8 cellular contexts compared by ENCODE assay signal in genomic region chr7:102464577-102465280, GRCh38. TPM values are rescaled to one million over a fixed set of nuclear protein-coding genes. Genes with fewer than 3 reads are reported as not detected.
DNase-seq lines count a peak whose midpoint lies in the region; ATAC-seq, FAIRE-seq and TF ChIP-seq lines count a peak whose summit lies in the region.

ALKBH4 (minus strand) TSS chr7:102464863; CDS start chr7:102464836, 27 bp downstream.
LRWD1 (plus strand) TSS chr7:102464984; CDS start chr7:102465081, 97 bp downstream.

- DNase-seq in D721Med (ENCODE audit: insufficient read length, low spot score) (peak; percentile 99), endothelial cell of umbilical vein (ENCODE audit: low read depth, low spot score) (peak; percentile 91)
- DNase-seq in activated CD8-positive, alpha-beta memory T cell treated with anti-CD3 and anti-CD28 coated beads, Interleukin-2, amount 50 U/mL, for 4 hours, result peak; percentile 96
- peak; percentile 96 to 98 for DNase-seq in stimulated activated CD8-positive, alpha-beta memory T cell treated with anti-CD3 and anti-CD28 coated beads, Interleukin-2, amount 100 ng/mL, for 48 hours (ENCODE audit: low read depth in 2 of 2)

- H3K36me3 ChIP-seq in HUES64 (ENCODE audit: insufficient read depth, low read length) (peaks cover 9% of the 10 kb centered on the region), OCI-LY1 (ENCODE audit: insufficient read depth, low read length) (peaks cover 24% of the 10 kb centered on the region; the same call in 1 of the 2 replicates), endothelial cell of umbilical vein (ENCODE audit: control insufficient read depth in 2 of 2, extremely low read depth in 1 of 2, insufficient read depth in 2 of 2, low read length in 2 of 2) (peaks cover 0 to 5% of the 10 kb centered on the region in 2 experiments)

- CTCF ChIA-PET in endothelial cell of umbilical vein (lab: Charles Lee), result interaction anchor here (0.7 to 1.4 kb wide), 7 partner anchors 13 to 60 kb away, joined by 3 to 10 read pairs (median 4); no protein-coding TSS in a partner anchor

- under 1% methylated on average over 81 of the region's 81 CpGs for WGBS in HUES64

- H3K9me1 ChIP-seq in endothelial cell of umbilical vein (replicated peaks; ENCODE audit: control insufficient read depth, extremely low read depth, insufficient read depth, low read length), result no peaks in the 10 kb centered on the region

- H3K9ac ChIP-seq in HUES64 (ENCODE audit: low read depth, low read length), result peak within 1 kb of the TSS; percentile 94
- H3K9ac ChIP-seq in OCI-LY1 (ENCODE audit: low read length), result peak within 1 kb of the TSS; percentile 95
- H3K9ac ChIP-seq in endothelial cell of umbilical vein (replicated peaks; ENCODE audit: extremely low read depth, insufficient read depth, low read length), result peak within 1 kb of the TSS; percentile 84

- peak; percentile 88 for ATAC-seq in GM21447 (IDR thresholded peaks at IDR 0.05; ENCODE audit: unreplicated experiment)

- H3K9me2 ChIP-seq in OCI-LY1 (ENCODE audit: low read depth, low read length), result no peaks in the 10 kb centered on the region

- POLR2A ChIA-PET in endothelial cell of umbilical vein (lab: Charles Lee), result no interaction called here

- peaks cover 12% of the 10 kb centered on the region for H3K79me2 ChIP-seq in OCI-LY1 (ENCODE audit: insufficient read depth, low read length)
- H3K79me2 ChIP-seq in endothelial cell of umbilical vein (ENCODE audit: control insufficient read depth, insufficient read depth, low read length), result peaks cover 6% of the 10 kb centered on the region

- dilution Hi-C loops in endothelial cell of umbilical vein (cut with MboI; ENCODE audit: extremely low pct_ligation_motif_present, low sequenced_read_pairs), result no loop called here

- H2AFZ ChIP-seq in OCI-LY1 (ENCODE audit: low read length) (0 out of 2 replicates have a peak within 1 kb of the TSS, but pooled peaks have one; percentile 51), endothelial cell of umbilical vein (ENCODE audit: low read depth, low read length) (peak within 1 kb of the TSS; percentile 96)

- H3K4me2 ChIP-seq in OCI-LY1 (ENCODE audit: low read length) (peak within 1 kb of the TSS; percentile 83), endothelial cell of umbilical vein (ENCODE audit: insufficient read depth, low read length) (peak within 1 kb of the TSS; percentile 53)

- H3K9me3 ChIP-seq in HUES64 (ENCODE audit: insufficient read depth, low read depth, low read length) (no peaks in the 10 kb centered on the region), OCI-LY1 (ENCODE audit: low read length) (no peaks in the 10 kb centered on the region), endothelial cell of umbilical vein (replicated peaks; ENCODE audit: control insufficient read depth, insufficient read depth, low read length) (no peaks in the 10 kb centered on the region), mononuclear cell (ENCODE audit: low read depth, low read length) (no peaks in the 10 kb centered on the region)

- intact Hi-C loops in endothelial cell of umbilical vein (cut with micrococcal nuclease), result loop anchor here (1.0 kb wide), 3 partner anchors 31 to 68 kb away; partner anchors contain the start of genes ORAI2 and PRKRIP1

- H3K27me3 ChIP-seq in HUES64 (ENCODE audit: insufficient read depth, low read length), result no peaks in the 10 kb centered on the region
- H3K27me3 ChIP-seq in OCI-LY1 (ENCODE audit: insufficient read depth, low read length), result no peaks in the 10 kb centered on the region
- H3K27me3 ChIP-seq in endothelial cell of umbilical vein (ENCODE audit: control insufficient read depth in 2 of 2, insufficient read depth in 2 of 2, low read length in 2 of 2), result no peaks in the 10 kb centered on the region
- H3K27me3 ChIP-seq in mononuclear cell (ENCODE audit: insufficient read depth, low read length), result no peaks in the 10 kb centered on the region

- BruUV-seq in endothelial cell of umbilical vein (replicated peaks; lab: Mats Ljungman, UMichigan), result no TSS peak

- H4K20me1 ChIP-seq in OCI-LY1 (ENCODE audit: insufficient read depth, low read length) (no peaks in the 10 kb centered on the region), endothelial cell of umbilical vein (replicated peaks; ENCODE audit: control insufficient read depth, extremely low read depth, insufficient read depth, low read length) (no peaks in the 10 kb centered on the region)

- TF ChIP-seq CTCF in D721Med (IDR thresholded peaks at IDR 0.05; ENCODE audit: insufficient read depth, missing control alignments), result peak; percentile 5
- TF ChIP-seq CTCF in OCI-LY1 (IDR thresholded peaks at IDR 0.05; ENCODE audit: low read length), result no peak
- no peak for TF ChIP-seq CTCF in endothelial cell of umbilical vein (IDR thresholded peaks at IDR 0.05; ENCODE audit: extremely low read depth in 1 of 2, insufficient read depth in 1 of 2, low read depth in 1 of 2, low read length in 2 of 2)

- TF ChIP-seq POLR2A in endothelial cell of umbilical vein (IDR thresholded peaks at IDR 0.05; ENCODE audit: low read depth, low read length), result peak; percentile 71

- FAIRE-seq in D721Med (lab: Jason Lieb, UNC) (no peak), endothelial cell of umbilical vein (lab: Jason Lieb, UNC) (peak; percentile 97)

- H3K27ac ChIP-seq in HUES64 (ENCODE audit: low read depth, low read length), result peak within 1 kb of the TSS; percentile 77
- peak within 1 kb of the TSS; percentile 65 for H3K27ac ChIP-seq in OCI-LY1 (ENCODE audit: low read depth, low read length, poor library complexity, severe bottlenecking)
- H3K27ac ChIP-seq in endothelial cell of umbilical vein (ENCODE audit: insufficient read depth, low read depth, low read length), result peak within 1 kb of the TSS; percentile 28

- no peaks in the 10 kb centered on the region for H3F3A ChIP-seq in OCI-LY1 (ENCODE audit: insufficient read depth, low read length)

- H3K4me3 ChIP-seq in HUES64 (ENCODE audit: low read length) (peak within 1 kb of the TSS; percentile 99), OCI-LY1 (ENCODE audit: low read depth, low read length, poor library complexity, severe bottlenecking) (peak within 1 kb of the TSS; percentile 90), endothelial cell of umbilical vein (replicated peaks in 1 of 3; ENCODE audit: insufficient read depth in 1 of 3, low read depth in 1 of 3, low read length in 3 of 3) (peak within 1 kb of the TSS; percentile 63 to 81 (median 70)), mononuclear cell (ENCODE audit: low read length) (peak within 1 kb of the TSS; percentile 77)

- H3K4me1 ChIP-seq in HUES64 (ENCODE audit: insufficient read depth, low read length) (no peaks in the 10 kb centered on the region), OCI-LY1 (ENCODE audit: insufficient read depth, low read length, severe bottlenecking) (peaks cover 33% of the 10 kb centered on the region), endothelial cell of umbilical vein (ENCODE audit: control insufficient read depth, extremely low read depth, insufficient read depth, low read length) (peaks cover 9% of the 10 kb centered on the region), mononuclear cell (ENCODE audit: insufficient read depth, low read length) (peaks cover 25% of the 10 kb centered on the region)

TF ChIP-seq in endothelial cell of umbilical vein, 7 proteins besides CTCF, POLR2A, EP300 and RAD21:
- TF ChIP-seq MYC (IDR thresholded peaks at IDR 0.05; ENCODE audit: low read depth, low read length) (peak; percentile 37), POLR2AphosphoS5 (IDR thresholded peaks at IDR 0.05; ENCODE audit: insufficient read depth, low read depth, low read length) (peak; percentile 85), MAX (IDR thresholded peaks at IDR 0.05; ENCODE audit: insufficient read depth, insufficient read length) (peak; percentile 76), FOS (IDR thresholded peaks at IDR 0.05; ENCODE audit: borderline replicate concordance, insufficient read depth, low read length) (no peak), GATA2 (IDR thresholded peaks at IDR 0.05; ENCODE audit: insufficient read depth, insufficient read length, low read depth, low read length) (no peak), EZH2 (IDR thresholded peaks at IDR 0.05; ENCODE audit: borderline replicate concordance, low read depth, low read length, severe bottlenecking) (no peak), JUN (IDR thresholded peaks at IDR 0.05; ENCODE audit: borderline replicate concordance, insufficient read depth, insufficient read length, low read depth) (no peak)
TF ChIP-seq in endothelial cell of umbilical vein: peak in this region for 3.

RNA-seq across cellular contexts. Expression of gene ALKBH4, which starts in this region (rescaled TPM):
- 11.6 TPM for polyA plus RNA-seq in HUES64 (2013, experiment 1 of 2)
- polyA plus RNA-seq in HUES64 (2013, experiment 2 of 2), result 11.7 TPM
- total RNA-seq in endothelial cell of umbilical vein (9.9 and 10.8 TPM in 2 replicates), mononuclear cell (6.5 TPM)
- 5.3 and 7.8 TPM in 2 replicates for polyA plus RNA-seq in endothelial cell of umbilical vein
- polyA plus RNA-seq in endothelial cell of umbilical vein (2011; cell fraction: cytosol; rRNA removed), result 5.7 and 6.2 TPM in 2 replicates
- 2.1 and 2.5 TPM in 2 replicates for polyA plus RNA-seq in endothelial cell of umbilical vein (2011; cell fraction: nucleus; rRNA removed)
- polyA plus RNA-seq in endothelial cell of umbilical vein (2012), result 4.3 and 4.8 TPM in 2 replicates
- 1.7 and 2.5 TPM in 2 replicates for polyA minus RNA-seq in endothelial cell of umbilical vein
- 3.8 TPM for polyA minus RNA-seq in endothelial cell of umbilical vein (2011; cell fraction: cytosol; rRNA and poly(A)+ RNA removed)
- polyA minus RNA-seq in endothelial cell of umbilical vein (2011; cell fraction: nucleus; rRNA and poly(A)+ RNA removed), result 1.6 and 1.9 TPM in 2 replicates

RNA-seq across cellular contexts. Expression of gene LRWD1, which starts in this region (rescaled TPM):
- 23.4 TPM for polyA plus RNA-seq in HUES64 (2013, experiment 1 of 2)
- polyA plus RNA-seq in HUES64 (2013, experiment 2 of 2), result 19.7 TPM
- total RNA-seq in endothelial cell of umbilical vein (22.7 and 25.3 TPM in 2 replicates), mononuclear cell (7.0 TPM)
- 21.7 and 25.4 TPM in 2 replicates for polyA plus RNA-seq in endothelial cell of umbilical vein
- 17.0 and 21.5 TPM in 2 replicates for polyA plus RNA-seq in endothelial cell of umbilical vein (2011; cell fraction: cytosol; rRNA removed)
- 28.6 and 32.3 TPM in 2 replicates for polyA plus RNA-seq in endothelial cell of umbilical vein (2011; cell fraction: nucleus; rRNA removed)
- 12.2 and 12.8 TPM in 2 replicates for polyA plus RNA-seq in endothelial cell of umbilical vein (2012)
- 10.4 and 12.3 TPM in 2 replicates for polyA minus RNA-seq in endothelial cell of umbilical vein
- 18.0 TPM for polyA minus RNA-seq in endothelial cell of umbilical vein (2011; cell fraction: cytosol; rRNA and poly(A)+ RNA removed)
- polyA minus RNA-seq in endothelial cell of umbilical vein (2011; cell fraction: nucleus; rRNA and poly(A)+ RNA removed), result 6.4 and 9.2 TPM in 2 replicates

Comparison
In these comparisons a context has a peak if more than half of its experiments do, and no peak if none do; other contexts are left out.
1. Peak in every context shown above with its lines: DNase-seq, ATAC-seq, H3K4me3 ChIP-seq and H3K27ac ChIP-seq.